ENCODE assay signal across 9 cellular contexts in genomic region chr10:127117125-127117524, GRCh38.
DNase-seq lines count a peak whose midpoint lies in the region; ATAC-seq and TF ChIP-seq lines count a peak whose summit lies in the region.
"Had no signal": no experiment of that assay in that cellular context is flagged by ENCODE, and none has a peak within 500 bp of the region (broad histone marks: within the 10 kb centered on the region; RNA-seq: fewer than 3 reads in every experiment).

No MANE protein-coding gene starts in this region.

- no peaks in the 10 kb centered on the region for H3K27me3 ChIP-seq in kidney epithelial cell (ENCODE audit: control insufficient read depth, insufficient read depth, low read length)
- no peaks in the 10 kb centered on the region for H3K27me3 ChIP-seq in effector memory CD4-positive, alpha-beta T cell (replicated peaks; ENCODE audit: control insufficient read depth, insufficient read depth, low read length, poor library complexity, severe bottlenecking)
- H3K27me3 ChIP-seq: SJSA1 had no signal

- no peaks in the 10 kb centered on the region for H3K4me1 Mint-ChIP-seq in activated naive CD8-positive, alpha-beta T cell treated with anti-CD3 and anti-CD28 coated beads, Interleukin-2, amount 50 U/mL, for 24 hours

- no peaks in the 10 kb centered on the region for H3K9me3 ChIP-seq in effector memory CD4-positive, alpha-beta T cell (ENCODE audit: control insufficient read depth, low read length)
- H3K9me3 ChIP-seq: SJSA1 had no signal

- H3K36me3 Mint-ChIP-seq in activated naive CD8-positive, alpha-beta T cell treated with anti-CD3 and anti-CD28 coated beads, Interleukin-2, amount 50 U/mL, for 24 hours (ENCODE audit: low read depth), result no peaks in the 10 kb centered on the region

- no peak overlapping the region for H3K4me3 ChIP-seq in kidney epithelial cell (ENCODE audit: low read depth, low read length)
- H3K4me3 ChIP-seq in effector memory CD4-positive, alpha-beta T cell (ENCODE audit: insufficient read depth, low read depth, low read length, poor library complexity, severe bottlenecking), result no peak overlapping the region
- H3K4me3 ChIP-seq in lower leg skin (ENCODE audit: low read depth, poor library complexity, severe bottlenecking), result no peak overlapping the region
- H3K4me3 ChIP-seq: SJSA1 had no signal

- peaks cover 7% of the 10 kb centered on the region for H3K27me3 Mint-ChIP-seq in activated naive CD8-positive, alpha-beta T cell treated with anti-CD3 and anti-CD28 coated beads, Interleukin-2, amount 50 U/mL, for 24 hours

- H3K4me1 ChIP-seq in effector memory CD4-positive, alpha-beta T cell (ENCODE audit: control insufficient read depth, insufficient read depth, low read length, poor library complexity, severe bottlenecking), result no peaks in the 10 kb centered on the region
- H3K4me1 ChIP-seq: SJSA1 had no signal

- DNase-seq in stimulated activated CD4-positive, alpha-beta T cell treated with anti-CD3 and anti-CD28 coated beads, Interleukin-12 subunit alpha, Interleukin-12 subunit beta, amount 100 ng/mL, for 4 hours, result peak; percentile 10
- DNase-seq in stimulated activated CD4-positive, alpha-beta T cell treated with anti-CD3 and anti-CD28 coated beads, Interleukin-1b, Interleukin-23, amount 100 ng/mL, for 48 hours, result no peak
- DNase-seq in activated naive CD8-positive, alpha-beta T cell treated with anti-CD3 and anti-CD28 coated beads, Interleukin-2, amount 50 U/mL, for 24 hours, result peak; percentile 31
- DNase-seq in kidney epithelial cell (ENCODE audit: low read depth), result peak; percentile 7
- no peak for DNase-seq in effector memory CD4-positive, alpha-beta T cell
- no peak for DNase-seq in lower leg skin (ENCODE audit: low spot score in 2 of 2)
- DNase-seq in posterior vena cava (ENCODE audit: low spot score), result no peak

- no peak overlapping the region for H3K4me3 Mint-ChIP-seq in activated naive CD8-positive, alpha-beta T cell treated with anti-CD3 and anti-CD28 coated beads, Interleukin-2, amount 50 U/mL, for 24 hours

- intact Hi-C loops in lower leg skin (cut with DNase I; ENCODE audit: low total_unique reads), result no loop called here
- intact Hi-C loops in posterior vena cava (cut with DNase I), result no loop called here

- TF ChIP-seq POLR2A in lower leg skin (IDR thresholded peaks at IDR 0.05), result no peak

- no peak overlapping the region for H3K27ac Mint-ChIP-seq in activated naive CD8-positive, alpha-beta T cell treated with anti-CD3 and anti-CD28 coated beads, Interleukin-2, amount 50 U/mL, for 24 hours

- H3K36me3 ChIP-seq in kidney epithelial cell (ENCODE audit: control insufficient read depth, insufficient read depth, low read length), result no peaks in the 10 kb centered on the region
- H3K36me3 ChIP-seq in effector memory CD4-positive, alpha-beta T cell (ENCODE audit: control insufficient read depth, insufficient read depth, low read length), result no peaks in the 10 kb centered on the region

- no peak overlapping the region for H3K27ac ChIP-seq in effector memory CD4-positive, alpha-beta T cell (ENCODE audit: insufficient read depth, low read length, poor library complexity, severe bottlenecking)
- H3K27ac ChIP-seq: SJSA1 had no signal

- TF ChIP-seq CTCF in kidney epithelial cell (IDR thresholded peaks at IDR 0.05; ENCODE audit: insufficient read depth, low read length, poor library complexity, severe bottlenecking), result no peak
- no peak for TF ChIP-seq CTCF in lower leg skin (IDR thresholded peaks at IDR 0.05)

- H3K9me3 Mint-ChIP-seq in activated naive CD8-positive, alpha-beta T cell treated with anti-CD3 and anti-CD28 coated beads, Interleukin-2, amount 50 U/mL, for 24 hours, result peaks cover 5% of the 10 kb centered on the region

- no peak for ATAC-seq in activated naive CD8-positive, alpha-beta T cell treated with anti-CD3 and anti-CD28 coated beads, Interleukin-2, amount 50 U/mL, for 24 hours
- no peak for ATAC-seq in HG02642 (IDR thresholded peaks at IDR 0.05; ENCODE audit: poor library complexity, unreplicated experiment)

- 49 to 51% methylated on average over 4 of the region's 4 CpGs for WGBS in lower leg skin, 2 donors

Comparison
In these comparisons a context has a peak if more than half of its experiments do, and no peak if none do; other contexts are left out.
1. DNase-seq: peak in stimulated activated CD4-positive, alpha-beta T cell treated with anti-CD3 and anti-CD28 coated beads, Interleukin-12 subunit alpha, Interleukin-12 subunit beta, amount 100 ng/mL, for 4 hours (single experiment), activated naive CD8-positive, alpha-beta T cell treated with anti-CD3 and anti-CD28 coated beads, Interleukin-2, amount 50 U/mL, for 24 hours (single experiment) and kidney epithelial cell (single experiment); none in stimulated activated CD4-positive, alpha-beta T cell treated with anti-CD3 and anti-CD28 coated beads, Interleukin-1b, Interleukin-23, amount 100 ng/mL, for 48 hours (single experiment), effector memory CD4-positive, alpha-beta T cell (0 of 3), lower leg skin (0 of 2) and posterior vena cava (single experiment).